ENCODE assay signal across 9 cellular contexts in genomic region chr19:35404879-35405622, GRCh38. TPM values are rescaled to one million over a fixed set of nuclear protein-coding genes. Genes with fewer than 3 reads are reported as not detected.
DNase-seq lines count a peak whose midpoint lies in the region; ATAC-seq, FAIRE-seq and TF ChIP-seq lines count a peak whose summit lies in the region.
"Had no signal": no experiment of that assay in that cellular context is flagged by ENCODE, and none has a peak within 500 bp of the region (broad histone marks: within the 10 kb centered on the region; RNA-seq: fewer than 3 reads in every experiment).

No MANE protein-coding gene starts in this region.

- no peaks in the 10 kb centered on the region for H4K20me1 ChIP-seq in keratinocyte (ENCODE audit: control insufficient read depth, extremely low read depth, insufficient read depth, low read length)

- DNase-seq in GM04503 (ENCODE audit: low read depth) (peak; percentile 96), H4 (ENCODE audit: low spot score) (peak; percentile 92), SJCRH30 (peak; percentile 10 to 29), keratinocyte (ENCODE audit: low read depth, low spot score) (peak; percentile 95), NCI-H510A (lab: John Stamatoyannopoulos, UW) (no peak), SIG-M5 treated with dmso at 0.1 percent for 504 hours (lab: John Stamatoyannopoulos, UW; ENCODE audit: unreplicated experiment) (no peak), NCI-H1694 (lab: John Stamatoyannopoulos, UW) (no peak)

- ATAC-seq in GM21360 (IDR thresholded peaks at IDR 0.05; ENCODE audit: unreplicated experiment) = no peak

- H3K4me2 ChIP-seq in keratinocyte (ENCODE audit: control insufficient read depth, extremely low read depth, insufficient read depth, low read depth, low read length) = peak overlapping the region; percentile 32

- H3K9me3 ChIP-seq in SJCRH30 (replicated peaks) (no peaks in the 10 kb centered on the region), keratinocyte (ENCODE audit: control insufficient read depth, low read depth, low read length) (no peaks in the 10 kb centered on the region)

- H3K4me1 ChIP-seq in SJCRH30 = no peaks in the 10 kb centered on the region
- peaks cover 12% of the 10 kb centered on the region for H3K4me1 ChIP-seq in keratinocyte (ENCODE audit: control insufficient read depth, extremely low read depth, insufficient read depth, low read length)

- TF ChIP-seq CTCF in keratinocyte (optimal IDR thresholded peaks at IDR 0.05 in 1 of 3, IDR thresholded peaks at IDR 0.05 in 1 of 3, conservative IDR thresholded peaks at IDR 0.05 in 1 of 3; ENCODE audit: extremely low read depth in 1 of 3, insufficient read depth in 2 of 3, low read length in 3 of 3) = no peak

- H3K4me3 ChIP-seq in SJCRH30 (no peak overlapping the region), keratinocyte (ENCODE audit: control insufficient read depth in 2 of 3, extremely low read depth in 1 of 3, insufficient read depth in 2 of 3, low read depth in 1 of 3, low read length in 3 of 3) (no peak overlapping the region)

- peak; percentile 97 for FAIRE-seq in keratinocyte (lab: Jason Lieb, UNC)

- H3K9me1 ChIP-seq in keratinocyte (ENCODE audit: control insufficient read depth, extremely low read depth, insufficient read depth, low read length) = no peaks in the 10 kb centered on the region

- no peak overlapping the region for H2AFZ ChIP-seq in keratinocyte (ENCODE audit: control insufficient read depth, low read length)

- dilution Hi-C loops in keratinocyte (cut with MboI; ENCODE audit: extremely low pct_ligation_motif_present, low sequenced_read_pairs) = no loop called here

- H3K27me3 ChIP-seq in SJCRH30 (peaks cover 20% of the 10 kb centered on the region; the same call in 1 of the 2 replicates), keratinocyte (ENCODE audit: control insufficient read depth, extremely low read depth, insufficient read depth, low read length) (no peaks in the 10 kb centered on the region)

- H3K9ac ChIP-seq in keratinocyte (ENCODE audit: control insufficient read depth, extremely low read depth, insufficient read depth, low read length) = peak overlapping the region; percentile 9

- no peak overlapping the region for H3K27ac ChIP-seq in SJCRH30
- peak overlapping the region; percentile 52 for H3K27ac ChIP-seq in keratinocyte (ENCODE audit: control insufficient read depth, insufficient read depth, low read length)

- H3K36me3 ChIP-seq in SJCRH30 = no peaks in the 10 kb centered on the region
- H3K36me3 ChIP-seq in keratinocyte (ENCODE audit: control insufficient read depth in 2 of 2, extremely low read depth in 1 of 2, insufficient read depth in 2 of 2, low read length in 2 of 2) = no peaks in the 10 kb centered on the region

- H3K79me2 ChIP-seq in keratinocyte (ENCODE audit: control insufficient read depth, insufficient read depth, low read length) = no peaks in the 10 kb centered on the region

RNA-seq across cellular contexts. Expression of gene GPR42, which starts 34.2 kb away (rescaled TPM):
- 0.21 TPM in 1 of 2 replicates, not detected in the other for total RNA-seq in H4 (2014; rRNA removed; shearing (Covaris generic))
- not detected in 2 replicates for total RNA-seq in SJCRH30 (2014; rRNA removed; shearing (Covaris generic))
- polyA plus RNA-seq in keratinocyte = not detected in 3 replicates
- not detected for polyA plus RNA-seq in keratinocyte (2011; ENCODE audit: low read depth)
- polyA plus RNA-seq in keratinocyte (2011; cell fraction: cytosol; rRNA removed) = not detected in 2 replicates
- polyA plus RNA-seq in keratinocyte (2011; cell fraction: nucleus; rRNA removed) = not detected in 2 replicates
- polyA plus RNA-seq in keratinocyte (2012; ENCODE audit: low replicate concordance) = not detected in 2 replicates
- not detected in 3 replicates for polyA minus RNA-seq in keratinocyte
- polyA minus RNA-seq in keratinocyte (2011; cell fraction: cytosol; rRNA and poly(A)+ RNA removed) = not detected
- polyA minus RNA-seq in keratinocyte (2011; cell fraction: nucleus; rRNA and poly(A)+ RNA removed) = not detected in 2 replicates
- total RNA-seq: dermis microvascular lymphatic vessel endothelial cell had no signal

RNA-seq across cellular contexts. Expression of gene FFAR2, which starts 43.0 kb away (rescaled TPM):
- total RNA-seq in H4 (2014; rRNA removed; shearing (Covaris generic)) = not detected in 2 replicates
- not detected in 2 replicates for total RNA-seq in SJCRH30 (2014; rRNA removed; shearing (Covaris generic))
- polyA plus RNA-seq in keratinocyte = not detected in 3 replicates
- polyA plus RNA-seq in keratinocyte (2011; ENCODE audit: low read depth) = 0.70 TPM
- polyA plus RNA-seq in keratinocyte (2011; cell fraction: cytosol; rRNA removed) = not detected in 2 replicates
- not detected in 2 replicates for polyA plus RNA-seq in keratinocyte (2011; cell fraction: nucleus; rRNA removed)
- 0.24 TPM in 1 of 2 replicates, not detected in the other for polyA plus RNA-seq in keratinocyte (2012; ENCODE audit: low replicate concordance)
- not detected in 3 replicates for polyA minus RNA-seq in keratinocyte
- not detected for polyA minus RNA-seq in keratinocyte (2011; cell fraction: cytosol; rRNA and poly(A)+ RNA removed)
- not detected in 2 replicates for polyA minus RNA-seq in keratinocyte (2011; cell fraction: nucleus; rRNA and poly(A)+ RNA removed)
- total RNA-seq: dermis microvascular lymphatic vessel endothelial cell had no signal

RNA-seq across cellular contexts. Expression of gene FFAR3, which starts 46.8 kb away (rescaled TPM):
- total RNA-seq in H4 (2014; rRNA removed; shearing (Covaris generic)) = 0.21 TPM in 1 of 2 replicates, not detected in the other
- not detected in 2 replicates for total RNA-seq in SJCRH30 (2014; rRNA removed; shearing (Covaris generic))
- polyA plus RNA-seq in keratinocyte = not detected in 3 replicates
- not detected for polyA plus RNA-seq in keratinocyte (2011; ENCODE audit: low read depth)
- not detected in 2 replicates for polyA plus RNA-seq in keratinocyte (2011; cell fraction: cytosol; rRNA removed)
- polyA plus RNA-seq in keratinocyte (2011; cell fraction: nucleus; rRNA removed) = not detected in 2 replicates
- not detected in 2 replicates for polyA plus RNA-seq in keratinocyte (2012; ENCODE audit: low replicate concordance)
- not detected in 3 replicates for polyA minus RNA-seq in keratinocyte
- not detected for polyA minus RNA-seq in keratinocyte (2011; cell fraction: cytosol; rRNA and poly(A)+ RNA removed)
- polyA minus RNA-seq in keratinocyte (2011; cell fraction: nucleus; rRNA and poly(A)+ RNA removed) = not detected in 2 replicates
- total RNA-seq: dermis microvascular lymphatic vessel endothelial cell had no signal

RNA-seq across cellular contexts. Expression of gene FFAR1, which starts 57.3 kb away (rescaled TPM):
- not detected in 2 replicates for total RNA-seq in H4 (2014; rRNA removed; shearing (Covaris generic))
- not detected in 2 replicates for total RNA-seq in SJCRH30 (2014; rRNA removed; shearing (Covaris generic))
- not detected in 3 replicates for polyA plus RNA-seq in keratinocyte
- not detected for polyA plus RNA-seq in keratinocyte (2011; ENCODE audit: low read depth)
- polyA plus RNA-seq in keratinocyte (2011; cell fraction: cytosol; rRNA removed) = not detected in 2 replicates
- polyA plus RNA-seq in keratinocyte (2011; cell fraction: nucleus; rRNA removed) = not detected in 2 replicates
- polyA plus RNA-seq in keratinocyte (2012; ENCODE audit: low replicate concordance) = not detected in 2 replicates
- not detected in 3 replicates for polyA minus RNA-seq in keratinocyte
- polyA minus RNA-seq in keratinocyte (2011; cell fraction: cytosol; rRNA and poly(A)+ RNA removed) = not detected
- polyA minus RNA-seq in keratinocyte (2011; cell fraction: nucleus; rRNA and poly(A)+ RNA removed) = not detected in 2 replicates
- total RNA-seq: dermis microvascular lymphatic vessel endothelial cell had no signal

Comparison
In these comparisons a context has a peak if more than half of its experiments do, and no peak if none do; other contexts are left out.
1. DNase-seq: peak in GM04503 (single experiment), H4 (single experiment), SJCRH30 (2 of 2) and keratinocyte (single experiment); none in NCI-H510A (single experiment), SIG-M5 treated with dmso at 0.1 percent for 504 hours (single experiment) and NCI-H1694 (single experiment).